Comparison of ENCODE assay signal across 39 cellular contexts in the genomic region with DNA sequence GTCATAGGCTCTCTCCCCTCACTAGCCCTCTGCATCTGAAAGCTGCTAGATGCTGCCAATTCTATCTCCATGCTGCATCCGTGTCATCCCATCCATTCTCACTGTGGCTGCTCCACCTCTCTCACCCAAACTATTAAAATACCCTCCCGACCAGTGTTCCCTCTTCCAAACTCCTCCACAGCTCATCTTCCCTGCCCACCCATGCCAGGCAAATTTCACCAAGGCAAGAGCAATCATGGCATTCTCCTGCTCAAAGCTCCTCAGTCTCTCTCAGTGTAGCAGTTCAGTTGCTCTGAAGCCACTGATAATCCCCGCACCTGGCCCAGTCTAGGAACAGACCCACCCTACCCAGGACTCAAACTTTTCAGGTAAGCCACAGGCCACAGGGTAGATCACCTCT. TPM values are rescaled to one million over a fixed set of nuclear protein-coding genes. Genes with fewer than 3 reads are reported as not detected.
"Had no signal": no experiment of that assay in that cellular context is flagged by ENCODE, and none has a peak within 500 bp of the region (broad histone marks: within the 10 kb centered on the region; RNA-seq: fewer than 3 reads in every experiment).

No MANE protein-coding gene starts in this region.

- H3K27me3 Mint-ChIP-seq: activated B cell treated with CpG ODN at 0.5 μM for 24 hours; activated CD8-positive, alpha-beta T cell treated with anti-CD3 and anti-CD28 coated beads for 36 hours; activated naive CD8-positive, alpha-beta T cell treated with anti-CD3 and anti-CD28 coated beads for 36 hours had no signal

- H3K27me3 ChIP-seq: adrenal gland, body of pancreas, brain microvascular endothelial cell, breast epithelium had no signal

- ATAC-seq: activated CD8-positive, alpha-beta T cell treated with anti-CD3 and anti-CD28 coated beads for 36 hours; activated naive CD4-positive, alpha-beta T cell treated with anti-CD3 and anti-CD28 coated beads, Interleukin-2, amount 50 U/mL, for 72 hours; activated T-cell treated with anti-CD3 and anti-CD28 coated beads, Interleukin-2, amount 50 U/mL, for 4 hours; activated T-cell treated with anti-CD3 and anti-CD28 coated beads, Interleukin-2, amount 50 U/mL, for 72 hours; activated T-helper 17 cell treated with anti-CD3 and anti-CD28 coated beads, Interleukin-2, amount 50 U/mL, for 72 hours; body of pancreas had no signal

- DNase-seq: activated B cell treated with CpG ODN at 0.5 μM for 24 hours; activated CD4-positive, alpha-beta memory T cell treated with anti-CD3 and anti-CD28 coated beads for 36 hours; activated CD4-positive, alpha-beta T cell treated with anti-CD3 and anti-CD28 coated beads for 48 hours; activated CD4-positive, alpha-beta T cell treated with anti-CD3 and anti-CD28 coated beads, Interleukin-2, amount 50 U/mL, for 1 hour; activated CD4-positive, alpha-beta T cell treated with anti-CD3 and anti-CD28 coated beads, Interleukin-2, amount 50 U/mL, for 4 hours; activated CD4-positive, CD25-positive, alpha-beta regulatory T cell treated with anti-CD3 and anti-CD28 coated beads, Interleukin-2, amount 50 U/mL, for 72 hours; activated CD8-positive, alpha-beta memory T cell treated with anti-CD3 and anti-CD28 coated beads, Interleukin-2, amount 50 U/mL, for 4 hours; activated CD8-positive, alpha-beta T cell treated with anti-CD3 and anti-CD28 coated beads for 36 hours; activated effector memory CD4-positive, alpha-beta T cell treated with anti-CD3 and anti-CD28 coated beads, Interleukin-2, amount 50 U/mL, for 16 hours; activated gamma-delta T cell treated with Interleukin-2 at 50 U/mL for 16 hours; activated naive CD4-positive, alpha-beta T cell; activated naive CD4-positive, alpha-beta T cell treated with anti-CD3 and anti-CD28 coated beads for 36 hours; activated naive CD4-positive, alpha-beta T cell treated with anti-CD3 and anti-CD28 coated beads, Interleukin-2, amount 50 U/mL, for 16 hours; activated naive CD8-positive, alpha-beta T cell treated with anti-CD3 and anti-CD28 coated beads for 36 hours; activated T-cell treated with anti-CD3 and anti-CD28 coated beads for 4 hours; activated T-cell treated with anti-CD3 and anti-CD28 coated beads, Interleukin-2, amount 50 U/mL, for 1 hour; activated T-cell treated with anti-CD3 and anti-CD28 coated beads, Interleukin-2, amount 50 U/mL, for 4 hours; activated T-cell treated with anti-CD3 and anti-CD28 coated beads, Interleukin-2, amount 50 U/mL, for 72 hours; adrenal gland; amniotic stem cell; aorta; body of pancreas; brain microvascular endothelial cell; cerebellar nuclear complex; SW 1271; T-helper 1 cell; T-helper 2 cell; T-helper 9 cell had no signal

- H3K36me3 ChIP-seq: adrenal gland, brain microvascular endothelial cell, breast epithelium, cardiac muscle cell had no signal

- FAIRE-seq: astrocyte, TTC549 had no signal

- H3K27ac Mint-ChIP-seq: activated B cell treated with CpG ODN at 0.5 μM for 24 hours; activated CD4-positive, alpha-beta memory T cell treated with anti-CD3 and anti-CD28 coated beads for 36 hours; activated CD8-positive, alpha-beta T cell treated with anti-CD3 and anti-CD28 coated beads for 36 hours; activated naive CD4-positive, alpha-beta T cell treated with anti-CD3 and anti-CD28 coated beads for 36 hours; activated naive CD4-positive, alpha-beta T cell treated with anti-CD3 and anti-CD28 coated beads, Interleukin-2, amount 50 U/mL, for 72 hours; activated naive CD8-positive, alpha-beta T cell treated with anti-CD3 and anti-CD28 coated beads for 36 hours; activated T-cell treated with anti-CD3 and anti-CD28 coated beads, Interleukin-2, amount 50 U/mL, for 72 hours; activated T-helper 1 cell treated with anti-CD3 and anti-CD28 coated beads, Interleukin-12 subunit alpha, Interleukin-12 subunit beta, Interleukin-2, Interleukin-4 antibody, amounts not matched to agents 30 ng/mL and 10 ng/mL and 1 ng/mL, durations not matched to agents 14 hours and 24 hours and 36 hours; activated T-helper 17 cell treated with anti-CD3 and anti-CD28 coated beads, Interleukin-2, amount 50 U/mL, for 72 hours; T-helper 1 cell treated with Interleukin-12 subunit alpha and Interleukin-12 subunit beta and Interleukin-4 antibody, amounts not matched to agents 30 μg/mL and 1 μg/mL, for 36 hours; T-helper 2 cell treated with Interferon-gamma antibody and Interleukin-4, amounts not matched to agents 5 μg/mL and 100 μg/mL, for 36 hours had no signal

- H3K36me3 Mint-ChIP-seq: activated CD4-positive, alpha-beta memory T cell treated with anti-CD3 and anti-CD28 coated beads for 36 hours; activated naive CD4-positive, alpha-beta T cell treated with anti-CD3 and anti-CD28 coated beads, Interleukin-2, amount 50 U/mL, for 72 hours; activated naive CD8-positive, alpha-beta T cell treated with anti-CD3 and anti-CD28 coated beads for 36 hours had no signal

- H3K4me3 Mint-ChIP-seq: activated B cell treated with CpG ODN at 0.5 μM for 24 hours; activated CD4-positive, alpha-beta memory T cell treated with anti-CD3 and anti-CD28 coated beads for 36 hours; activated CD8-positive, alpha-beta T cell treated with anti-CD3 and anti-CD28 coated beads for 36 hours; activated naive CD4-positive, alpha-beta T cell treated with anti-CD3 and anti-CD28 coated beads for 36 hours; activated naive CD8-positive, alpha-beta T cell treated with anti-CD3 and anti-CD28 coated beads for 36 hours; activated T-cell treated with anti-CD3 and anti-CD28 coated beads, Interleukin-2, amount 50 U/mL, for 4 hours; activated T-cell treated with anti-CD3 and anti-CD28 coated beads, Interleukin-2, amount 50 U/mL, for 72 hours; activated T-helper 1 cell treated with anti-CD3 and anti-CD28 coated beads, Interleukin-12 subunit alpha, Interleukin-12 subunit beta, Interleukin-2, Interleukin-4 antibody, amounts not matched to agents 30 ng/mL and 10 ng/mL and 1 ng/mL, durations not matched to agents 14 hours and 24 hours and 36 hours; activated T-helper 17 cell treated with anti-CD3 and anti-CD28 coated beads, Interleukin-2, amount 50 U/mL, for 72 hours; central memory CD8-positive, alpha-beta T cell; T-helper 1 cell treated with Interleukin-12 subunit alpha and Interleukin-12 subunit beta and Interleukin-4 antibody, amounts not matched to agents 30 μg/mL and 1 μg/mL, for 36 hours; T-helper 2 cell treated with Interferon-gamma antibody and Interleukin-4, amounts not matched to agents 5 μg/mL and 100 μg/mL, for 36 hours had no signal

- H3K4me1 Mint-ChIP-seq: activated B cell treated with CpG ODN at 0.5 μM for 24 hours; activated naive CD8-positive, alpha-beta T cell treated with anti-CD3 and anti-CD28 coated beads for 36 hours; activated T-helper 17 cell treated with anti-CD3 and anti-CD28 coated beads, Interleukin-2, amount 50 U/mL, for 72 hours; central memory CD8-positive, alpha-beta T cell had no signal

- H3K9me3 Mint-ChIP-seq: activated B cell treated with CpG ODN at 0.5 μM for 24 hours; activated CD4-positive, alpha-beta memory T cell treated with anti-CD3 and anti-CD28 coated beads for 36 hours; activated CD8-positive, alpha-beta T cell treated with anti-CD3 and anti-CD28 coated beads for 36 hours; activated naive CD4-positive, alpha-beta T cell treated with anti-CD3 and anti-CD28 coated beads for 36 hours; activated naive CD8-positive, alpha-beta T cell treated with anti-CD3 and anti-CD28 coated beads for 36 hours; activated T-cell treated with anti-CD3 and anti-CD28 coated beads, Interleukin-2, amount 50 U/mL, for 4 hours; activated T-helper 1 cell treated with anti-CD3 and anti-CD28 coated beads, Interleukin-12 subunit alpha, Interleukin-12 subunit beta, Interleukin-2, Interleukin-4 antibody, amounts not matched to agents 30 ng/mL and 10 ng/mL and 1 ng/mL, durations not matched to agents 14 hours and 24 hours and 36 hours; T-helper 1 cell treated with Interleukin-12 subunit alpha and Interleukin-12 subunit beta and Interleukin-4 antibody, amounts not matched to agents 30 μg/mL and 1 μg/mL, for 36 hours; T-helper 2 cell treated with Interferon-gamma antibody and Interleukin-4, amounts not matched to agents 5 μg/mL and 100 μg/mL, for 36 hours had no signal

- H3K4me3 ChIP-seq: adrenal gland, body of pancreas, breast epithelium, cardiac muscle cell had no signal

RNA-seq across cellular contexts. Expression of a gene that starts 48.4 kb away (rescaled TPM):
- total RNA-seq: activated B cell treated with CpG ODN at 0.5 μM for 24 hours; activated CD4-positive, alpha-beta memory T cell treated with anti-CD3 and anti-CD28 coated beads for 36 hours; activated CD8-positive, alpha-beta memory T cell treated with anti-CD3 and anti-CD28 coated beads for 36 hours; activated CD8-positive, alpha-beta T cell treated with anti-CD3 and anti-CD28 coated beads for 36 hours; activated naive CD4-positive, alpha-beta T cell treated with anti-CD3 and anti-CD28 coated beads, Interleukin-2, amount 50 U/mL, for 72 hours; activated T-cell treated with anti-CD3 and anti-CD28 coated beads, Interleukin-2, amount 50 U/mL, for 4 hours; activated T-cell treated with anti-CD3 and anti-CD28 coated beads, Interleukin-2, amount 50 U/mL, for 72 hours; activated T-helper 1 cell treated with anti-CD3 and anti-CD28 coated beads, Interleukin-12 subunit alpha, Interleukin-12 subunit beta, Interleukin-2, Interleukin-4 antibody, amounts not matched to agents 30 ng/mL and 10 ng/mL and 1 ng/mL, durations not matched to agents 14 hours and 24 hours and 36 hours; activated T-helper 17 cell treated with anti-CD3 and anti-CD28 coated beads, Interleukin-2, amount 50 U/mL, for 72 hours had no signal
